8 cellular contexts compared by ENCODE assay signal in genomic region chr13:46052314-46053161, GRCh38. TPM values are rescaled to one million over a fixed set of nuclear protein-coding genes. Genes with fewer than 3 reads are reported as not detected.
DNase-seq lines count a peak whose midpoint lies in the region; ATAC-seq and TF ChIP-seq lines count a peak whose summit lies in the region.

Gene ZC3H13 (minus strand): TSS chr13:46052746. CDS start chr13:46045507, 7,239 bp downstream.

- peaks cover 4% of the 10 kb centered on the region for H3K27me3 Mint-ChIP-seq in activated naive CD8-positive, alpha-beta T cell treated with anti-CD3 and anti-CD28 coated beads, Interleukin-2, amount 50 U/mL, for 24 hours

- H3K4me3 Mint-ChIP-seq in activated naive CD8-positive, alpha-beta T cell treated with anti-CD3 and anti-CD28 coated beads, Interleukin-2, amount 50 U/mL, for 24 hours, result peak within 1 kb of the TSS; percentile 87

- peak in 1 of 2 donors; percentile 44 for TF ChIP-seq POLR2A in tibial nerve (IDR thresholded peaks at IDR 0.05)

- no peaks in the 10 kb centered on the region for H3K27me3 ChIP-seq in cardiac muscle cell
- H3K27me3 ChIP-seq in parathyroid adenoma (ENCODE audit: control insufficient read depth, insufficient read depth, low read length), result no peaks in the 10 kb centered on the region
- H3K27me3 ChIP-seq in tibial nerve, result no peaks in the 10 kb centered on the region

- peak within 1 kb of the TSS; percentile 90 for H2AFZ ChIP-seq in parathyroid adenoma

- TF ChIP-seq CTCF in GM12874 (IDR thresholded peaks at IDR 0.05; ENCODE audit: insufficient read depth, low read depth, low read length) (peak; percentile 40), cardiac muscle cell (IDR thresholded peaks at IDR 0.05; ENCODE audit: low read depth, low read length) (peak; percentile 33), parathyroid adenoma (IDR thresholded peaks at IDR 0.05) (peak; percentile 15), tibial nerve (IDR thresholded peaks at IDR 0.05) (peak; percentile 16 to 75 (median 35))

- H3K4me1 ChIP-seq in cardiac muscle cell (ENCODE audit: low read depth) (peaks cover 19% of the 10 kb centered on the region), parathyroid adenoma (no peaks in the 10 kb centered on the region), tibial nerve (peaks cover 0 to 45% (median 13%) of the 10 kb centered on the region in 4 donors)

- peak; percentile 99 for ATAC-seq in HG02763 (IDR thresholded peaks at IDR 0.05; ENCODE audit: unreplicated experiment)
- peak; percentile 100 for ATAC-seq in activated naive CD8-positive, alpha-beta T cell treated with anti-CD3 and anti-CD28 coated beads, Interleukin-2, amount 50 U/mL, for 24 hours

- peak within 1 kb of the TSS; percentile 91 for H3K27ac ChIP-seq in cardiac muscle cell
- H3K27ac ChIP-seq in parathyroid adenoma, result peak within 1 kb of the TSS; percentile 91
- H3K27ac ChIP-seq in tibial nerve, result peak within 1 kb of the TSS; percentile 77 to 95 (median 92)

- peak; percentile 51 for DNase-seq in NCI-H1417 treated with DMSO at 0.1 percent for 48 hours (lab: John Stamatoyannopoulos, UW)
- peak; percentile 96 for DNase-seq in SW480 (ENCODE audit: low spot score)
- DNase-seq in activated naive CD8-positive, alpha-beta T cell treated with anti-CD3 and anti-CD28 coated beads, Interleukin-2, amount 50 U/mL, for 24 hours, result peak; percentile 90
- peak; percentile 96 to 97 for DNase-seq in cardiac muscle cell (ENCODE audit: low read depth in 1 of 2, low spot score in 1 of 2)
- peak; percentile 83 to 90 for DNase-seq in tibial nerve (ENCODE audit: low spot score in 2 of 2)

- 0% methylated on average over 51 to 57 of the region's 57 CpGs for WGBS in tibial nerve, 2 donors

- peaks cover 42% of the 10 kb centered on the region for H3K4me1 Mint-ChIP-seq in activated naive CD8-positive, alpha-beta T cell treated with anti-CD3 and anti-CD28 coated beads, Interleukin-2, amount 50 U/mL, for 24 hours

- no peaks in the 10 kb centered on the region for H3K9me3 ChIP-seq in cardiac muscle cell (ENCODE audit: low read depth)
- H3K9me3 ChIP-seq in parathyroid adenoma (ENCODE audit: control insufficient read depth, low read length), result no peaks in the 10 kb centered on the region
- no peaks in the 10 kb centered on the region for H3K9me3 ChIP-seq in tibial nerve

- peak within 1 kb of the TSS; percentile 94 for H3K27ac Mint-ChIP-seq in activated naive CD8-positive, alpha-beta T cell treated with anti-CD3 and anti-CD28 coated beads, Interleukin-2, amount 50 U/mL, for 24 hours

- H3K9me3 Mint-ChIP-seq in activated naive CD8-positive, alpha-beta T cell treated with anti-CD3 and anti-CD28 coated beads, Interleukin-2, amount 50 U/mL, for 24 hours, result no peaks in the 10 kb centered on the region

- H3K36me3 ChIP-seq in cardiac muscle cell, result no peaks in the 10 kb centered on the region
- no peaks in the 10 kb centered on the region for H3K36me3 ChIP-seq in parathyroid adenoma (ENCODE audit: control insufficient read depth, insufficient read depth, low read length)
- no peaks in the 10 kb centered on the region for H3K36me3 ChIP-seq in tibial nerve

- H3K9ac ChIP-seq in parathyroid adenoma, result peak within 1 kb of the TSS; percentile 49

- peak; percentile 52 to 90 for TF ChIP-seq EP300 in tibial nerve (IDR thresholded peaks at IDR 0.05)

- peak within 1 kb of the TSS; percentile 91 for H3K4me3 ChIP-seq in cardiac muscle cell
- H3K4me3 ChIP-seq in parathyroid adenoma (ENCODE audit: low read depth, low read length), result peak within 1 kb of the TSS; percentile 99
- H3K4me3 ChIP-seq in tibial nerve, result peak within 1 kb of the TSS; percentile 59 to 84 (median 76)

- peak within 1 kb of the TSS; percentile 99 for H3K4me2 ChIP-seq in parathyroid adenoma (ENCODE audit: low read length)

- H3K79me2 ChIP-seq in parathyroid adenoma, result peaks cover 16% of the 10 kb centered on the region

- H3K36me3 Mint-ChIP-seq in activated naive CD8-positive, alpha-beta T cell treated with anti-CD3 and anti-CD28 coated beads, Interleukin-2, amount 50 U/mL, for 24 hours (ENCODE audit: low read depth), result peaks cover 3% of the 10 kb centered on the region

RNA-seq across cellular contexts. Expression of gene ZC3H13, which starts in this region (rescaled TPM):
- total RNA-seq in cardiac muscle cell (12.5 and 20.0 TPM in 2 replicates), tibial nerve (10 to 100 TPM; 34.7 to 55.9 (median 44.2) TPM)
- 55.2 and 72.2 TPM in 2 replicates for polyA plus RNA-seq in cardiac muscle cell

Comparison
In these comparisons a context has a peak if more than half of its experiments do, and no peak if none do; other contexts are left out.
1. Peak in every context shown above with its lines: DNase-seq, ATAC-seq, H3K4me3 ChIP-seq and H3K27ac ChIP-seq.